In genomic region chr2:218407717-218408116, GRCh38 we compare ENCODE assay signal across 11 cellular contexts. TPM values are rescaled to one million over a fixed set of nuclear protein-coding genes. Genes with fewer than 3 reads are reported as not detected.
DNase-seq lines count a peak whose midpoint lies in the region; ATAC-seq and TF ChIP-seq lines count a peak whose summit lies in the region.
"Had no signal": no experiment of that assay in that cellular context is flagged by ENCODE, and none has a peak within 500 bp of the region (broad histone marks: within the 10 kb centered on the region; RNA-seq: fewer than 3 reads in every experiment).

No MANE protein-coding gene starts in this region.

- no peak for TF ChIP-seq CTCF in esophagus muscularis mucosa (IDR thresholded peaks at IDR 0.05)

- H3K9me3 Mint-ChIP-seq in stimulated activated memory B cell treated with anti-CD40 and anti-IgM and Interleukin-4, amounts not matched to agents 10 μg/mL and 1 μg/mL and 100 μg/mL, for 72 hours, result no peaks in the 10 kb centered on the region
- H3K9me3 Mint-ChIP-seq: activated B cell treated with CpG ODN at 0.5 μM for 24 hours; activated T-cell treated with anti-CD3 and anti-CD28 coated beads, Interleukin-2, amount 50 U/mL, for 24 hours had no signal

- H3K9me3 ChIP-seq in GM23248 (ENCODE audit: low read depth) (no peaks in the 10 kb centered on the region), NT2/D1 (ENCODE audit: insufficient read depth, low read length) (no peaks in the 10 kb centered on the region), esophagus muscularis mucosa (no peaks in the 10 kb centered on the region)

- H3K36me3 ChIP-seq in GM23248 (ENCODE audit: low read depth), result 0 out of 2 replicates have a peak, but pooled peaks cover 3% of the 10 kb centered on the region
- peaks cover 21% of the 10 kb centered on the region for H3K36me3 ChIP-seq in NT2/D1 (ENCODE audit: insufficient read depth, insufficient read length, low read length)
- H3K36me3 ChIP-seq in esophagus muscularis mucosa, result peaks cover 18 to 27% (median 25%) of the 10 kb centered on the region in 4 donors

- H3K27ac Mint-ChIP-seq in stimulated activated memory B cell treated with anti-CD40 and anti-IgM and Interleukin-4, amounts not matched to agents 10 μg/mL and 1 μg/mL and 100 μg/mL, for 72 hours, result peak overlapping the region; percentile 80

- no peak overlapping the region for H2AFZ ChIP-seq in GM23248

- intact Hi-C loops in esophagus muscularis mucosa (cut with DNase I), result loop anchor here (5.0 kb wide), 3 partner anchors 60 to 255 kb away; partner anchors contain the start of genes CNOT9 and USP37

- no peak for DNase-seq in GM23248
- DNase-seq in NT2/D1 (ENCODE audit: low read depth, low spot score), result no peak
- no peak for DNase-seq in esophagus muscularis mucosa (ENCODE audit: extremely low spot score)
- DNase-seq in UCSD-AML1 (lab: John Stamatoyannopoulos, UW; ENCODE audit: unreplicated experiment), result no peak
- DNase-seq in effector CD4-positive, alpha-beta T cell, result no peak
- no peak for DNase-seq in NCI-H69 (lab: John Stamatoyannopoulos, UW)
- DNase-seq: activated B cell treated with CpG ODN at 0.5 μM for 24 hours had no signal

- peaks cover 51% of the 10 kb centered on the region for H3K4me1 Mint-ChIP-seq in stimulated activated memory B cell treated with anti-CD40 and anti-IgM and Interleukin-4, amounts not matched to agents 10 μg/mL and 1 μg/mL and 100 μg/mL, for 72 hours

- H3K9me2 ChIP-seq in GM23248 (ENCODE audit: insufficient read depth), result no peaks in the 10 kb centered on the region

- peak overlapping the region; percentile 72 for H3K4me2 ChIP-seq in GM23248 (ENCODE audit: unreplicated experiment)

- peaks cover 16% of the 10 kb centered on the region for H3F3A ChIP-seq in GM23248 (ENCODE audit: insufficient read depth)

- H3K36me3 Mint-ChIP-seq in stimulated activated memory B cell treated with anti-CD40 and anti-IgM and Interleukin-4, amounts not matched to agents 10 μg/mL and 1 μg/mL and 100 μg/mL, for 72 hours, result peaks cover 27% of the 10 kb centered on the region

- H3K27ac ChIP-seq in GM23248 (no peak overlapping the region), esophagus muscularis mucosa (replicated peaks in 1 of 4) (peak overlapping the region; percentile 81 to 90 (median 88))

- peaks cover 13% of the 10 kb centered on the region for H3K79me2 ChIP-seq in GM23248 (ENCODE audit: insufficient read depth)

- H4K20me1 ChIP-seq in GM23248 (ENCODE audit: insufficient read depth), result no peaks in the 10 kb centered on the region

- ATAC-seq in stimulated activated memory B cell treated with anti-CD40 and anti-IgM and Interleukin-4, amounts not matched to agents 10 μg/mL and 1 μg/mL and 100 μg/mL, for 72 hours, result no peak

- H3K4me3 ChIP-seq in GM23248 (no peak overlapping the region), NT2/D1 (ENCODE audit: insufficient read length, low read depth) (no peak overlapping the region), esophagus muscularis mucosa (peak overlapping the region in 1 of 4 donors; percentile 51)

- in situ Hi-C loops in GM23248 (cut with MboI), result no loop called here

- H3K9ac ChIP-seq in GM23248 (no peak overlapping the region), NT2/D1 (ENCODE audit: insufficient read length, low read depth) (peak overlapping the region; percentile 29)

- TF ChIP-seq EP300 in esophagus muscularis mucosa (IDR thresholded peaks at IDR 0.05), result no peak

- H3K27me3 Mint-ChIP-seq in stimulated activated memory B cell treated with anti-CD40 and anti-IgM and Interleukin-4, amounts not matched to agents 10 μg/mL and 1 μg/mL and 100 μg/mL, for 72 hours, result no peaks in the 10 kb centered on the region
- H3K27me3 Mint-ChIP-seq: activated B cell treated with CpG ODN at 0.5 μM for 24 hours had no signal

- peaks cover 20% of the 10 kb centered on the region for H3K4me1 ChIP-seq in GM23248 (ENCODE audit: insufficient read depth)
- peaks cover 20% of the 10 kb centered on the region for H3K4me1 ChIP-seq in NT2/D1 (ENCODE audit: insufficient read depth, insufficient read length)
- peaks cover 36 to 51% (median 49%) of the 10 kb centered on the region in 4 donors for H3K4me1 ChIP-seq in esophagus muscularis mucosa

- H3K27me3 ChIP-seq in GM23248 (replicated peaks; ENCODE audit: insufficient read depth) (no peaks in the 10 kb centered on the region), NT2/D1 (ENCODE audit: insufficient read depth, insufficient read length) (no peaks in the 10 kb centered on the region), esophagus muscularis mucosa (no peaks in the 10 kb centered on the region)

- TF ChIP-seq POLR2A in esophagus muscularis mucosa (IDR thresholded peaks at IDR 0.05; ENCODE audit: low read depth), result no peak

- 70 to 74% methylated on average over 8 of the region's 8 CpGs for WGBS in GM23248 (ENCODE audit: low coverage in 1 of 2, low lambda C conversion rate in 2 of 2, missing lambda C conversion rate in 2 of 2), 2 experiments
- WGBS in esophagus muscularis mucosa, result 86% methylated on average over 8 of the region's 8 CpGs

- H3K4me3 Mint-ChIP-seq in stimulated activated memory B cell treated with anti-CD40 and anti-IgM and Interleukin-4, amounts not matched to agents 10 μg/mL and 1 μg/mL and 100 μg/mL, for 72 hours, result no peak overlapping the region

RNA-seq across cellular contexts. Expression of gene CTDSP1, which starts 8.0 kb away (rescaled TPM):
- total RNA-seq in GM23248 (2014; rRNA removed; shearing (Covaris generic)), result 82.7 and 119 TPM in 2 replicates
- 28.5 and 31.0 TPM in 2 replicates for polyA plus RNA-seq in GM23248 (2016; fragmentation: Nextera tagmentation; extraction: Ambion mirVana)
- 100 to 1,000 TPM; 121 to 176 (median 137) TPM for total RNA-seq in esophagus muscularis mucosa

RNA-seq across cellular contexts. Expression of gene VIL1, which starts 11.2 kb away (rescaled TPM):
- not detected in 2 replicates for total RNA-seq in GM23248 (2014; rRNA removed; shearing (Covaris generic))
- not detected in 2 replicates for polyA plus RNA-seq in GM23248 (2016; fragmentation: Nextera tagmentation; extraction: Ambion mirVana)
- total RNA-seq in esophagus muscularis mucosa, result under 1 TPM in 1 of 4 donors, not detected in 3; 0.86 TPM
- total RNA-seq: mammary epithelial cell, subcutaneous adipose tissue had no signal

RNA-seq across cellular contexts. Expression of gene SLC11A1, which starts 25.6 kb away (rescaled TPM):
- total RNA-seq in GM23248 (2014; rRNA removed; shearing (Covaris generic)), result not detected in 2 replicates
- polyA plus RNA-seq in GM23248 (2016; fragmentation: Nextera tagmentation; extraction: Ambion mirVana), result 0.13 and 0.16 TPM in 2 replicates
- 10 to 100 TPM in 2 of 4 donors, 1 to 10 TPM in 2; 5.6 to 38.1 (median 20.7) TPM for total RNA-seq in esophagus muscularis mucosa

RNA-seq across cellular contexts. Expression of gene CATIP, which starts 51.1 kb away (rescaled TPM):
- total RNA-seq in GM23248 (2014; rRNA removed; shearing (Covaris generic)), result not detected in 2 replicates
- polyA plus RNA-seq in GM23248 (2016; fragmentation: Nextera tagmentation; extraction: Ambion mirVana), result not detected in 2 replicates
- total RNA-seq in esophagus muscularis mucosa, result not detected
- total RNA-seq: activated B cell treated with CpG ODN at 0.5 μM for 24 hours, mammary epithelial cell, subcutaneous adipose tissue had no signal
- polyA plus RNA-seq: mammary epithelial cell had no signal
